Comparison of ENCODE assay signal across 27 cellular contexts in the genomic region with DNA sequence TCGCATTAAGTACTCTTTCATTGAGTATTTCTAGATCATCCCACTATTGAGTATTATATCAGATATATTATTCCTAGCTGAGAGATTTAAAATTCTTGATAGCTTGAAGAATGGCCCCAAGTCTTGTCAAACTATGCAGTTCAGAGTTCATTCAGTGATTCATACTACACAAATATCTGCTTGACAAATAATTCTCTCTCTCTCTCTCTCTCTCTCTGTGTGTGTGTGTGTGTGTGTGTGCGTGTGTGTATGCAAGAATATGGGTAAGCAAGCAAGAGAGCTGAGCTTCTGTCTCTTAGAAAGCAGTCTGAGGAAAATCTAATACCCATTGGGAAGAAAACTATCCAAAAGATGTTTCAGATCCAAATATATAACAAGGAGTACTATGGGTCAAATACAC.
DNase-seq lines count a peak whose midpoint lies in the region; ATAC-seq and TF ChIP-seq lines count a peak whose summit lies in the region.
"Had no signal": no experiment of that assay in that cellular context is flagged by ENCODE, and none has a peak within 500 bp of the region (broad histone marks: within the 10 kb centered on the region; RNA-seq: fewer than 3 reads in every experiment).

No MANE protein-coding gene starts in this region.

- no peaks in the 10 kb centered on the region for H3K4me1 ChIP-seq in PC-3 (ENCODE audit: insufficient read depth, low read length)
- H3K4me1 ChIP-seq in HAP-1 = no peaks in the 10 kb centered on the region
- H3K4me1 ChIP-seq: right atrium auricular region, upper lobe of right lung had no signal

- peak; percentile 51; the same call in 1 of the 2 replicates for ATAC-seq in PC-3
- ATAC-seq: activated naive CD8-positive, alpha-beta T cell treated with anti-CD3 and anti-CD28 coated beads, Interleukin-2, amount 50 U/mL, for 24 hours; body of pancreas; GM12878; Panc1; stimulated activated memory B cell treated with anti-CD40 and anti-IgM and Interleukin-4, amounts not matched to agents 10 μg/mL and 1 μg/mL and 100 μg/mL, for 72 hours; upper lobe of right lung had no signal

- H3K27ac ChIP-seq in PC-3 (ENCODE audit: low read length) = no peak overlapping the region
- H3K27ac ChIP-seq: BLaER1 treated with 17β-estradiol and CSF1 and Interleukin-3, amounts not matched to agents 10 nM and 100 nM; body of pancreas; ovary; right atrium auricular region; upper lobe of right lung had no signal

- intact Hi-C loops in PC-3 (cut with micrococcal nuclease) = no loop called here

- no peaks in the 10 kb centered on the region for H3K79me2 ChIP-seq in PC-3 (ENCODE audit: low read length)

- no peaks in the 10 kb centered on the region for H3F3A ChIP-seq in PC-3 (ENCODE audit: low read length, unreplicated experiment)

- CTCF ChIA-PET in PC-3 (lab: Charles Lee) = interaction anchor here (0.6 to 0.9 kb wide), 2 partner anchors 11 to 522 kb away, joined by 3 read pairs; no protein-coding TSS in a partner anchor

- no peak overlapping the region for H3K4me3 ChIP-seq in PC-3 (ENCODE audit: low read length)
- H3K4me3 ChIP-seq in HAP-1 = no peak overlapping the region
- H3K4me3 ChIP-seq: BLaER1 treated with 17β-estradiol and CSF1 and Interleukin-3, amounts not matched to agents 10 nM and 100 nM; body of pancreas; GM12878; ovary; right atrium auricular region; upper lobe of right lung had no signal

- H2AFZ ChIP-seq in PC-3 (ENCODE audit: low read length) = no peak overlapping the region

- in situ Hi-C loops in HAP-1 (cut with MboI; ENCODE audit: low sequenced_read_pairs) = no loop called here

- H3K4me2 ChIP-seq in PC-3 (ENCODE audit: low read length) = no peak overlapping the region
- H3K4me2 ChIP-seq: BLaER1 treated with 17β-estradiol and CSF1 and Interleukin-3, amounts not matched to agents 10 nM and 100 nM had no signal

- POLR2A ChIA-PET in PC-3 (lab: Charles Lee; ENCODE audit: unreplicated experiment) = no interaction called here

- no peak overlapping the region for H3K9ac ChIP-seq in PC-3 (ENCODE audit: low read length)
- H3K9ac ChIP-seq: BLaER1 treated with 17β-estradiol and CSF1 and Interleukin-3, amounts not matched to agents 10 nM and 100 nM had no signal

- TF ChIP-seq CTCF in PC-3 (conservative IDR thresholded peaks at IDR 0.05; ENCODE audit: low read depth, low read length) = no peak

- BruUV-seq in PC-3 (replicated peaks; lab: Mats Ljungman, UMichigan) = no TSS peak

- no peaks in the 10 kb centered on the region for H4K20me1 ChIP-seq in PC-3 (ENCODE audit: low read length)
- H4K20me1 ChIP-seq: BLaER1 treated with 17β-estradiol and CSF1 and Interleukin-3, amounts not matched to agents 10 nM and 100 nM had no signal

- H3K27me3 ChIP-seq in PC-3 (ENCODE audit: low read length) (no peaks in the 10 kb centered on the region), HAP-1 (ENCODE audit: low read depth) (no peaks in the 10 kb centered on the region)
- H3K27me3 ChIP-seq: BLaER1 treated with 17β-estradiol and CSF1 and Interleukin-3, amounts not matched to agents 10 nM and 100 nM; body of pancreas; ovary; right atrium auricular region; upper lobe of right lung had no signal

- no peaks in the 10 kb centered on the region for H3K9me2 ChIP-seq in PC-3 (replicated peaks; ENCODE audit: low read length)

- H3K36me3 ChIP-seq in PC-3 (ENCODE audit: low read depth, low read length) (no peaks in the 10 kb centered on the region), HAP-1 (replicated peaks) (no peaks in the 10 kb centered on the region)
- H3K36me3 ChIP-seq: BLaER1 treated with 17β-estradiol and CSF1 and Interleukin-3, amounts not matched to agents 10 nM and 100 nM; ovary; right atrium auricular region; upper lobe of right lung had no signal

- peak; percentile 55 for DNase-seq in EH (ENCODE audit: low read depth)
- peak; percentile 57 for DNase-seq in PC-3
- peak; percentile 10 for DNase-seq in fibroblast of gingiva (ENCODE audit: low read depth)
- peak; percentile 56 for DNase-seq in mucosa of gallbladder (ENCODE audit: low spot score)
- DNase-seq in pons (ENCODE audit: low spot score) = no peak
- DNase-seq in NCI-H187 treated with DMSO at 0.1 percent for 48 hours (lab: John Stamatoyannopoulos, UW) = no peak
- no peak for DNase-seq in HAP-1 (ENCODE audit: low spot score in 2 of 2)
- DNase-seq in NCI-H2171 treated with DMSO at 0.1 percent for 48 hours (lab: John Stamatoyannopoulos, UW) = no peak
- DNase-seq: activated CD4-positive, alpha-beta T cell treated with anti-CD3 and anti-CD28 coated beads, Interleukin-2, amount 10 ng/mL, durations not matched to agents 7 days and 5 days; activated naive CD8-positive, alpha-beta T cell treated with anti-CD3 and anti-CD28 coated beads, Interleukin-2, amount 50 U/mL, for 24 hours; activated T-cell treated with anti-CD3 and anti-CD28 coated beads, Interleukin-2, amount 50 U/mL, for 48 hours; body of pancreas; DND-41; H9; islet precursor cell; NCI-H1436 treated with DMSO at 0.1 percent for 48 hours; NCI-H526; ovary; SHP77; stimulated activated CD4-positive, alpha-beta T cell treated with anti-CD3 and anti-CD28 coated beads, Interleukin-12 subunit alpha, Interleukin-12 subunit beta, amount 100 ng/mL, for 4 hours; stimulated activated CD4-positive, alpha-beta T cell treated with anti-CD3 and anti-CD28 coated beads, Interleukin-4, amount 100 ng/mL, for 4 hours; upper lobe of right lung had no signal

- H3K9me3 ChIP-seq in PC-3 (ENCODE audit: low read length) = no peaks in the 10 kb centered on the region
- H3K9me3 ChIP-seq in HAP-1 = no peaks in the 10 kb centered on the region
- H3K9me3 ChIP-seq: body of pancreas, ovary, upper lobe of right lung had no signal

Comparison
In these comparisons a context has a peak if more than half of its experiments do, and no peak if none do; other contexts are left out.
1. DNase-seq: peak in EH (single experiment), PC-3 (single experiment), fibroblast of gingiva (single experiment) and mucosa of gallbladder (single experiment); none in pons (single experiment), NCI-H187 treated with DMSO at 0.1 percent for 48 hours (single experiment), HAP-1 (0 of 2) and NCI-H2171 treated with DMSO at 0.1 percent for 48 hours (single experiment).